In the genomic region with DNA sequence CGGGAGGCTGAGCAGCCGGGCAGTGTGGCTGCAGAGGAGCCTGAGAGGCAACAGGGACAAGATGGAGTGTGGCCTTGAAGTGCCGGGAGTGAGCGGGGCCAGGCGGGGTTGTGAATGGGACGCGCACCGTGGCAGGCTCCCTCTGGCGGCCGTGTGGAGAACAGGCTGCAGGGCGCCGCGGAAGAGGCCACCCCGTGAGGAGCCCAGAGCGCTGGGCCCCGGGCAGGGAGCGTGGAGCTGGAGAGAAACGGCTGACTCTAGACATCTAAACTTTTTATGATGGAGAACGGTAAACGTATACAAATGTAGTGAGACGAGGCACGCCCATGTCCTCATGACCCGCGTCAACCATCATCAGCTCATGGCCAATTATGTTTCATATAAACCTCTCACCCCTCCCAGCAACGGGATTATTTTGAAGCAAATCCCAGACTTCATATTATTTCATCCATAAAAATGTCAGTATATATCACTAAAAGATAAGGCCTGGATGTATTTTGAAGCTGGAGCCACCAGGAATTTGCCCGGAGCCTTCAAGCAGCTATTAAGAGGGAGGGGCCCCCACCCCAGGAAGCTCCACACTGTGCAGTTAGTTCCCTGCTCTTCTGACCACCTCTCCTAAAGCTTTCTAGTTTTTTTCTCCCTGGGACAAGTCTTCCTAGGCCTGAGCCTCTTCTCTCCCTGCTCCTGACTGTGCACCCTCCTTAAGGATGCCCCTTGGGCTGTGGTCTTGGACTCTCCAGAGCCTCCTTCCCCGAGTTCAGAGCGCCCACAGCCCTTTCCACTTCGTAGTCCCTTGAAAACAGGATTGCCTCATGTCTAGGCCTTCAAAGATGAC, we compare ENCODE assay signal across 8 cellular contexts.
DNase-seq lines count a peak whose midpoint lies in the region; ATAC-seq and TF ChIP-seq lines count a peak whose summit lies in the region.

No MANE protein-coding gene starts in this region.

- peaks cover 7 to 14% (median 9%) of the 10 kb centered on the region in 10 experiments; a peak in 18 of 20 replicates for H3K4me1 ChIP-seq in BLaER1 treated with 17β-estradiol and CSF1 and Interleukin-3, amounts not matched to agents 10 nM and 100 nM
- peaks cover 0 to 24% (median 21%) of the 10 kb centered on the region in 4 donors for H3K4me1 ChIP-seq in sigmoid colon

- no peak overlapping the region for H3K27ac ChIP-seq in BLaER1 treated with 17β-estradiol and CSF1 and Interleukin-3, amounts not matched to agents 10 nM and 100 nM
- peak overlapping the region; percentile 49 to 58 (median 56) for H3K27ac ChIP-seq in sigmoid colon

- no peaks in the 10 kb centered on the region for H3K36me3 ChIP-seq in BLaER1 treated with 17β-estradiol and CSF1 and Interleukin-3, amounts not matched to agents 10 nM and 100 nM
- H3K36me3 ChIP-seq in sigmoid colon: no peaks in the 10 kb centered on the region

- H3K27me3 Mint-ChIP-seq in T-helper 2 cell treated with Interferon-gamma antibody and Interleukin-4, amounts not matched to agents 5 μg/mL and 100 μg/mL, for 36 hours (ENCODE audit: low read depth): peaks cover 7% of the 10 kb centered on the region

- no peak overlapping the region for H3K27ac Mint-ChIP-seq in T-helper 2 cell treated with Interferon-gamma antibody and Interleukin-4, amounts not matched to agents 5 μg/mL and 100 μg/mL, for 36 hours

- peak; percentile 64 for ATAC-seq in GM21529 (IDR thresholded peaks at IDR 0.05; ENCODE audit: unreplicated experiment)
- ATAC-seq in HG03095 (IDR thresholded peaks at IDR 0.05; ENCODE audit: unreplicated experiment): no peak

- peak overlapping the region; percentile 14 to 80 (median 49); a peak in 20 of 22 replicates for H3K4me2 ChIP-seq in BLaER1 treated with 17β-estradiol and CSF1 and Interleukin-3, amounts not matched to agents 10 nM and 100 nM

- intact Hi-C loops in sigmoid colon (cut with DNase I): loop anchor here (1.0 to 5.0 kb wide), 4 partner anchors 77 to 349 kb away; partner anchors contain the start of gene RPL4

- no peak for TF ChIP-seq EP300 in sigmoid colon (IDR thresholded peaks at IDR 0.05)

- H3K9me3 Mint-ChIP-seq in T-helper 2 cell treated with Interferon-gamma antibody and Interleukin-4, amounts not matched to agents 5 μg/mL and 100 μg/mL, for 36 hours: no peaks in the 10 kb centered on the region

- peaks cover 4% of the 10 kb centered on the region for H3K4me1 Mint-ChIP-seq in T-helper 2 cell treated with Interferon-gamma antibody and Interleukin-4, amounts not matched to agents 5 μg/mL and 100 μg/mL, for 36 hours (ENCODE audit: low read depth)

- peak; percentile 91 to 96 (median 96) for TF ChIP-seq CTCF in sigmoid colon (IDR thresholded peaks at IDR 0.05)

- H3K9me3 ChIP-seq in BLaER1 treated with 17β-estradiol and CSF1 and Interleukin-3, amounts not matched to agents 10 nM and 100 nM (replicated peaks in 1 of 11): no peaks in the 10 kb centered on the region
- H3K9me3 ChIP-seq in sigmoid colon: no peaks in the 10 kb centered on the region

- peaks cover 0 to 9% (median 0%) of the 10 kb centered on the region in 11 experiments; a peak in 3 of 22 replicates for H3K27me3 ChIP-seq in BLaER1 treated with 17β-estradiol and CSF1 and Interleukin-3, amounts not matched to agents 10 nM and 100 nM
- H3K27me3 ChIP-seq in sigmoid colon: no peaks in the 10 kb centered on the region

- WGBS in sigmoid colon, 2 donors: 8 to 13% methylated on average over 29 of the region's 29 CpGs

- H3K36me3 Mint-ChIP-seq in T-helper 2 cell treated with Interferon-gamma antibody and Interleukin-4, amounts not matched to agents 5 μg/mL and 100 μg/mL, for 36 hours (ENCODE audit: low read depth): no peaks in the 10 kb centered on the region

- no peak overlapping the region for H3K9ac ChIP-seq in BLaER1 treated with 17β-estradiol and CSF1 and Interleukin-3, amounts not matched to agents 10 nM and 100 nM

- H3K4me3 Mint-ChIP-seq in T-helper 2 cell treated with Interferon-gamma antibody and Interleukin-4, amounts not matched to agents 5 μg/mL and 100 μg/mL, for 36 hours: no peak overlapping the region

- no peak overlapping the region for H3K4me3 ChIP-seq in BLaER1 treated with 17β-estradiol and CSF1 and Interleukin-3, amounts not matched to agents 10 nM and 100 nM
- H3K4me3 ChIP-seq in sigmoid colon: no peak overlapping the region

- DNase-seq in NCI-H128 (lab: John Stamatoyannopoulos, UW; ENCODE audit: unreplicated experiment) (peak; percentile 11), amygdala (lab: John Stamatoyannopoulos, UW) (peak in 29 of 56 donors; percentile 6 to 72 (median 33)), hepatic stellate cell (ENCODE audit: low spot score) (peak; percentile 93), sigmoid colon (peak; percentile 94)
- DNase-seq in T-helper 2 cell treated with Interferon-gamma antibody and Interleukin-4, amounts not matched to agents 5 μg/mL and 100 μg/mL, for 36 hours (ENCODE audit: low spot score): peak; percentile 69

- no peak for TF ChIP-seq POLR2A in sigmoid colon (IDR thresholded peaks at IDR 0.05)

- no peaks in the 10 kb centered on the region; a peak in 3 of 22 replicates for H4K20me1 ChIP-seq in BLaER1 treated with 17β-estradiol and CSF1 and Interleukin-3, amounts not matched to agents 10 nM and 100 nM

Comparison
In these comparisons a context has a peak if more than half of its experiments do, and no peak if none do; other contexts are left out.
1. H3K27ac ChIP-seq: peak in sigmoid colon (4 of 4); none in BLaER1 treated with 17β-estradiol and CSF1 and Interleukin-3, amounts not matched to agents 10 nM and 100 nM (0 of 11).
2. DNase-seq: peak in every context shown above with its lines; median percentile 94 in sigmoid colon; 93 in hepatic stellate cell; 69 in T-helper 2 cell treated with Interferon-gamma antibody and Interleukin-4, amounts not matched to agents 5 μg/mL and 100 μg/mL, for 36 hours; 33 in amygdala; 11 in NCI-H128.